17 cellular contexts compared by ENCODE assay signal in genomic region chr6:149907317-149907716, GRCh38. TPM values are rescaled to one million over a fixed set of nuclear protein-coding genes. Genes with fewer than 3 reads are reported as not detected.
DNase-seq lines count a peak whose midpoint lies in the region; TF ChIP-seq lines count a peak whose summit lies in the region.
"Had no signal": no experiment of that assay in that cellular context is flagged by ENCODE, and none has a peak within 500 bp of the region (broad histone marks: within the 10 kb centered on the region; RNA-seq: fewer than 3 reads in every experiment).

No MANE protein-coding gene starts in this region.

- H3K9me3 ChIP-seq in mammary epithelial cell (replicated peaks; ENCODE audit: insufficient read depth, low read length), result no peaks in the 10 kb centered on the region
- peaks cover 12% of the 10 kb centered on the region; the same call in 1 of the 2 replicates for H3K9me3 ChIP-seq in HAP-1
- H3K9me3 ChIP-seq: Caco-2 had no signal

- no peaks in the 10 kb centered on the region for H3K4me1 ChIP-seq in mammary epithelial cell (ENCODE audit: insufficient read depth, low read length)
- no peaks in the 10 kb centered on the region for H3K4me1 ChIP-seq in HAP-1
- H3K4me1 ChIP-seq: A549, Caco-2 had no signal

- H4K20me1 ChIP-seq in mammary epithelial cell (ENCODE audit: insufficient read depth, low read length), result no peaks in the 10 kb centered on the region

- H3K9me3 Mint-ChIP-seq in MCF 10A (ENCODE audit: unreplicated experiment), result peaks cover 12% of the 10 kb centered on the region
- H3K9me3 Mint-ChIP-seq in endothelial cell (ENCODE audit: unreplicated experiment), result peaks cover 6% of the 10 kb centered on the region
- peaks cover 6% of the 10 kb centered on the region for H3K9me3 Mint-ChIP-seq in osteocyte (ENCODE audit: unreplicated experiment)

- H3K4me3 Mint-ChIP-seq in MCF 10A (ENCODE audit: unreplicated experiment) (no peak overlapping the region), endothelial cell (ENCODE audit: unreplicated experiment) (no peak overlapping the region), osteocyte (ENCODE audit: unreplicated experiment) (no peak overlapping the region)
- H3K4me3 Mint-ChIP-seq: CD4-positive, alpha-beta T cell; IgD-negative memory B cell had no signal

- H3K27ac ChIP-seq in mammary epithelial cell (ENCODE audit: insufficient read depth, low read depth, low read length), result no peak overlapping the region
- H3K27ac ChIP-seq: 22Rv1, A549, C4-2B, GM23248 had no signal

- H3K27me3 ChIP-seq in mammary epithelial cell (ENCODE audit: insufficient read depth, low read length), result no peaks in the 10 kb centered on the region
- no peaks in the 10 kb centered on the region; the same call in 1 of the 2 replicates for H3K27me3 ChIP-seq in HAP-1 (ENCODE audit: low read depth)

- peak overlapping the region; percentile 27 for H3K27ac Mint-ChIP-seq in MCF 10A (ENCODE audit: low read depth, unreplicated experiment)
- peak overlapping the region; percentile 30 for H3K27ac Mint-ChIP-seq in endothelial cell (ENCODE audit: unreplicated experiment)
- H3K27ac Mint-ChIP-seq in osteocyte (ENCODE audit: unreplicated experiment), result no peak overlapping the region
- H3K27ac Mint-ChIP-seq: CD4-positive, alpha-beta T cell; IgD-negative memory B cell had no signal

- no peak overlapping the region for H3K9ac ChIP-seq in mammary epithelial cell (ENCODE audit: insufficient read depth, low read length)
- H3K9ac ChIP-seq: GM23248 had no signal

- no peaks in the 10 kb centered on the region for H3K27me3 Mint-ChIP-seq in MCF 10A (ENCODE audit: insufficient read depth, unreplicated experiment)
- H3K27me3 Mint-ChIP-seq in endothelial cell (ENCODE audit: unreplicated experiment), result peaks cover 2% of the 10 kb centered on the region
- H3K27me3 Mint-ChIP-seq in osteocyte (ENCODE audit: unreplicated experiment), result peaks cover 15% of the 10 kb centered on the region

- H3K4me2 ChIP-seq in mammary epithelial cell (ENCODE audit: insufficient read depth, low read depth, low read length), result no peak overlapping the region
- H3K4me2 ChIP-seq: A549 had no signal

- no TSS peak for BruUV-seq in MCF 10A (replicated peaks; lab: Mats Ljungman, UMichigan)
- BruUV-seq in mammary epithelial cell (replicated peaks; lab: Mats Ljungman, UMichigan), result no TSS peak

- peaks cover 6% of the 10 kb centered on the region for H3K36me3 Mint-ChIP-seq in MCF 10A (ENCODE audit: insufficient read depth, unreplicated experiment)
- H3K36me3 Mint-ChIP-seq in endothelial cell (ENCODE audit: low read depth, unreplicated experiment), result peaks cover 10% of the 10 kb centered on the region
- H3K36me3 Mint-ChIP-seq in osteocyte (ENCODE audit: unreplicated experiment), result peaks cover 2% of the 10 kb centered on the region

- TF ChIP-seq CTCF in MCF 10A (IDR thresholded peaks at IDR 0.05; ENCODE audit: unreplicated experiment), result no peak
- TF ChIP-seq CTCF in mammary epithelial cell (conservative IDR thresholded peaks at IDR 0.05 in 1 of 2, IDR thresholded peaks at IDR 0.05 in 1 of 2; ENCODE audit: extremely low read depth in 1 of 2, insufficient read depth in 1 of 2, low read depth in 1 of 2, low read length in 2 of 2), result no peak
- TF ChIP-seq CTCF in endothelial cell (IDR thresholded peaks at IDR 0.05; ENCODE audit: unreplicated experiment), result no peak
- no peak for TF ChIP-seq CTCF in osteocyte (IDR thresholded peaks at IDR 0.05)

- POLR2A ChIA-PET in MCF 10A (lab: Yijun Ruan, JAX), result interaction anchor here (0.8 kb wide), 1 partner anchor 21 kb away, joined by 3 read pairs; no protein-coding TSS in a partner anchor

- WGBS in mammary epithelial cell (ENCODE audit: low coverage, missing lambda C conversion rate), result 71% methylated on average over 2 of the region's 2 CpGs

- H3K79me2 ChIP-seq in mammary epithelial cell (ENCODE audit: insufficient read depth, low read length), result no peaks in the 10 kb centered on the region

- intact Hi-C loops in MCF 10A (cut with micrococcal nuclease), result no loop called here
- intact Hi-C loops in mammary epithelial cell (cut with micrococcal nuclease), result no loop called here

- DNase-seq in MCF 10A (ENCODE audit: unreplicated experiment) (no peak), mammary epithelial cell (no peak), endothelial cell (ENCODE audit: low spot score) (no peak), osteocyte (ENCODE audit: extremely low spot score, unreplicated experiment) (peak; percentile 21), HAP-1 (ENCODE audit: low spot score in 2 of 2) (no peak), cerebellum (ENCODE audit: low spot score) (no peak), anterior cingulate cortex (lab: John Stamatoyannopoulos, UW) (no peak)
- DNase-seq: AML-193; Caco-2; CD4-positive, alpha-beta T cell; GM23248 had no signal

- H3K4me3 ChIP-seq in mammary epithelial cell (replicated peaks in 1 of 3; ENCODE audit: insufficient read depth in 1 of 3, low read depth in 2 of 3, low read length in 3 of 3) (no peak overlapping the region), HAP-1 (no peak overlapping the region)
- H3K4me3 ChIP-seq: A549, GM23248 had no signal

- in situ Hi-C loops in mammary epithelial cell (cut with MboI; ENCODE audit: low sequenced_read_pairs in 2 of 2), result loop anchor here in 1 of 2 donors (25.0 kb wide), 1 partner anchor 345 kb away; the partner anchor contains the start of gene GINM1
- in situ Hi-C loops in HAP-1 (cut with MboI; ENCODE audit: low sequenced_read_pairs), result loop anchor here (25.0 kb wide), 1 partner anchor 845 kb away; no protein-coding TSS in a partner anchor

- H3K36me3 ChIP-seq in mammary epithelial cell (ENCODE audit: insufficient read depth, low read length), result no peaks in the 10 kb centered on the region
- no peaks in the 10 kb centered on the region for H3K36me3 ChIP-seq in HAP-1 (replicated peaks)

- dilution Hi-C loops in mammary epithelial cell (cut with HindIII; ENCODE audit: low sequenced_read_pairs), result loop anchor here (5.0 to 10.0 kb wide), 4 partner anchors 35 to 183 kb away; no protein-coding TSS in a partner anchor

- CTCF ChIA-PET in MCF 10A (lab: Yijun Ruan, JAX) (interaction anchor here (0.7 to 1.6 kb wide), 2 partner anchors 64 to 84 kb away, joined by 3 to 5 read pairs; no protein-coding TSS in a partner anchor), mammary epithelial cell (lab: Charles Lee; ENCODE audit: low non-redundant PET) (no interaction called here)

- H3K4me1 Mint-ChIP-seq in MCF 10A (ENCODE audit: insufficient read depth, unreplicated experiment) (no peaks in the 10 kb centered on the region), endothelial cell (ENCODE audit: unreplicated experiment) (peaks cover 18% of the 10 kb centered on the region), osteocyte (ENCODE audit: unreplicated experiment) (no peaks in the 10 kb centered on the region)
- H3K4me1 Mint-ChIP-seq: IgD-negative memory B cell had no signal

- no peak overlapping the region for H2AFZ ChIP-seq in mammary epithelial cell (ENCODE audit: low read depth, low read length)
- H2AFZ ChIP-seq: GM23248 had no signal

RNA-seq across cellular contexts. Expression of gene RAET1E, which starts 9.4 kb away (rescaled TPM):
- total RNA-seq in MCF 10A (2022) (28.9 and 37.6 TPM in 2 replicates), mammary epithelial cell (10 to 100 TPM in 1 of 2 donors, 1 to 10 TPM in 1; 9.2 to 15.0 TPM), endothelial cell (ENCODE audit: unreplicated experiment) (0.28 TPM), osteocyte (not detected in 2 replicates), cerebellum (not detected)
- polyA plus RNA-seq in mammary epithelial cell, result 18.5 TPM
- polyA minus RNA-seq in mammary epithelial cell, result not detected
- total RNA-seq: Caco-2; CD4-positive, alpha-beta T cell; H4; HepG2 had no signal
- polyA plus RNA-seq: HepG2, IgD-negative memory B cell had no signal

RNA-seq across cellular contexts. Expression of gene RAET1G, which starts 15.6 kb away (rescaled TPM):
- total RNA-seq in MCF 10A (2022) (8.3 and 9.9 TPM in 2 replicates), mammary epithelial cell (10 to 100 TPM in 1 of 2 donors, 1 to 10 TPM in 1; 6.3 to 28.8 TPM), endothelial cell (ENCODE audit: unreplicated experiment) (3.8 TPM), osteocyte (0.55 and 0.73 TPM in 2 replicates), cerebellum (not detected)
- 32.3 TPM for polyA plus RNA-seq in mammary epithelial cell
- polyA minus RNA-seq in mammary epithelial cell, result 3.1 TPM
- total RNA-seq: Caco-2; CD4-positive, alpha-beta T cell; H4; HepG2 had no signal
- polyA plus RNA-seq: HepG2, IgD-negative memory B cell had no signal

RNA-seq across cellular contexts. Expression of gene ULBP2, which starts 34.5 kb away (rescaled TPM):
- 3.1 and 5.2 TPM in 2 replicates for total RNA-seq in MCF 10A (2022)
- total RNA-seq in mammary epithelial cell, result 10 to 100 TPM; 12.9 to 14.5 TPM
- 20.7 TPM for polyA plus RNA-seq in mammary epithelial cell
- polyA minus RNA-seq in mammary epithelial cell, result 1.7 TPM
- 9.9 TPM for total RNA-seq in endothelial cell (ENCODE audit: unreplicated experiment)
- 2.1 and 2.9 TPM in 2 replicates for total RNA-seq in osteocyte
- 3.2 TPM for total RNA-seq in cerebellum
- total RNA-seq: HepG2 had no signal
- polyA plus RNA-seq: HepG2 had no signal

RNA-seq across cellular contexts. Expression of gene LRP11, which starts 43.2 kb away (rescaled TPM):
- total RNA-seq in MCF 10A (2022), result 38.1 and 46.1 TPM in 2 replicates
- 10 to 100 TPM; 67.5 to 71.3 TPM for total RNA-seq in mammary epithelial cell
- polyA plus RNA-seq in mammary epithelial cell, result 35.9 TPM
- 57.5 TPM for polyA minus RNA-seq in mammary epithelial cell
- 51.7 TPM for total RNA-seq in endothelial cell (ENCODE audit: unreplicated experiment)
- total RNA-seq in osteocyte, result 59.6 and 75.2 TPM in 2 replicates
- 26.6 TPM for total RNA-seq in cerebellum

RNA-seq across cellular contexts. Expression of gene ULBP1, which starts 56.4 kb away (rescaled TPM):
- total RNA-seq in MCF 10A (2022) (not detected in 2 replicates), mammary epithelial cell (10 to 100 TPM in 1 of 2 donors, 1 to 10 TPM in 1; 5.2 to 23.5 TPM), endothelial cell (ENCODE audit: unreplicated experiment) (24.8 TPM), osteocyte (10.7 and 11.5 TPM in 2 replicates), cerebellum (0.82 TPM)
- 1.3 TPM for polyA plus RNA-seq in mammary epithelial cell
- not detected for polyA minus RNA-seq in mammary epithelial cell
- polyA plus RNA-seq: IgD-negative memory B cell had no signal
